ENCODE assay signal across 9 cellular contexts in the genomic region with DNA sequence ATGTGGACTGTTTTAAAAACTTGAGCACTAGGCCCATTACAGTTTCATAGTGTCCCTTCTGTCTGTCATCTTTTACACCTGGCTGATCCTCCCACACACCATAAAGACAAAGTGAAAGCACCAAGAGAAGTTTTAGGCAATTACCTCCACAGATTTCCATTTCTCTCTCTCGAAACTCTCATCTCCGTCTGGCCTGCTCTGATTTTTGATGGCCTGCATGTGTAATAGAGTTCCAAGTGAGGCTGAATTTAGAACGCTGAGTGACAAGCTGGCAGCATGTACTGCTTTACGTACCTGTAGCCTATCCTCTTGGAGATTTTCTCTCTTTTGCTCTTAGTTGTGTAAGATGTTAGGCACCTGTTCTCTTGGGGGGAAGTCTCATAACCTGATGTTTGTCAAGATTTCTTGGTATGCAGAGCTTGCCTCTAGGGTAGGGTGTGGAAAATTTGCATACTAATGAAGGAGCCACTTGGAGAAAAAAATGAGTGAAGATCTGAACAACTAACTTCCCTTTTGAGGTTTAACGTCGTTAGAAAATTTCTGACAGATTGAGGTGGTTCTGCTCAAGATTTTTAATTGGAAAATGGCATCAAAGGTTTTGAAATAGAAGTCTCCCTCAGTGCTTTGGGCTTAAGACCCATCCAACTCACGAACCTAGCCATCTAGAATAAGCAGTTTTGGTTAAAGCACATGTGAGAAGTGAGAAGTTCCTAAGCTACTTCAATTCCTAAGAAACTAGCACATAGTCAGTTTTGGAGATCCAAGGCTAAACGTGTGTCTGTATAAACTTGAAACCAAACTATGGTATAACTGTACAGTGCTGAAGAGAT. TPM values are rescaled to one million over a fixed set of nuclear protein-coding genes. Genes with fewer than 3 reads are reported as not detected.
DNase-seq lines count a peak whose midpoint lies in the region; ATAC-seq and TF ChIP-seq lines count a peak whose summit lies in the region.
"Had no signal": no experiment of that assay in that cellular context is flagged by ENCODE, and none has a peak within 500 bp of the region (broad histone marks: within the 10 kb centered on the region; RNA-seq: fewer than 3 reads in every experiment).

No MANE protein-coding gene starts in this region.

- no peak overlapping the region for H3K4me3 ChIP-seq in vagina

- H3K4me1 Mint-ChIP-seq in activated naive CD8-positive, alpha-beta T cell treated with anti-CD3 and anti-CD28 coated beads, Interleukin-2, amount 10 ng/mL, durations not matched to agents 7 days and 5 days, result peaks cover 13% of the 10 kb centered on the region
- H3K4me1 Mint-ChIP-seq: nephron had no signal

- H3K27ac Mint-ChIP-seq in activated naive CD8-positive, alpha-beta T cell treated with anti-CD3 and anti-CD28 coated beads, Interleukin-2, amount 10 ng/mL, durations not matched to agents 7 days and 5 days, result peak overlapping the region; percentile 84
- H3K27ac Mint-ChIP-seq: nephron had no signal

- H3K27me3 Mint-ChIP-seq in activated naive CD8-positive, alpha-beta T cell treated with anti-CD3 and anti-CD28 coated beads, Interleukin-2, amount 10 ng/mL, durations not matched to agents 7 days and 5 days, result peaks cover 2% of the 10 kb centered on the region

- H3K27ac ChIP-seq in vagina, result no peak overlapping the region

- no peak for TF ChIP-seq POLR2A in vagina (IDR thresholded peaks at IDR 0.05)

- H3K9me3 ChIP-seq in vagina, result no peaks in the 10 kb centered on the region

- peak overlapping the region; percentile 75 for H3K4me3 Mint-ChIP-seq in activated naive CD8-positive, alpha-beta T cell treated with anti-CD3 and anti-CD28 coated beads, Interleukin-2, amount 10 ng/mL, durations not matched to agents 7 days and 5 days
- H3K4me3 Mint-ChIP-seq: nephron had no signal

- POLR2A ChIA-PET in activated naive CD8-positive, alpha-beta T cell treated with anti-CD3 and anti-CD28 coated beads, Interleukin-2, amount 10 ng/mL, durations not matched to agents 7 days and 5 days (lab: Charles Lee), result no interaction called here

- no peak for DNase-seq in activated naive CD8-positive, alpha-beta T cell treated with anti-CD3 and anti-CD28 coated beads, Interleukin-2, amount 10 ng/mL, durations not matched to agents 7 days and 5 days
- DNase-seq in activated naive CD4-positive, alpha-beta T cell (lab: John Stamatoyannopoulos, UW), result no peak
- DNase-seq in vagina (ENCODE audit: extremely low spot score in 2 of 2) (no peak), HK-2 (ENCODE audit: unreplicated experiment) (no peak), glomerular visceral epithelial cell (ENCODE audit: extremely low spot score) (no peak)

- no peaks in the 10 kb centered on the region for H3K4me1 ChIP-seq in vagina

- H3K27me3 ChIP-seq in vagina, result no peaks in the 10 kb centered on the region

- intact Hi-C loops in vagina (cut with DNase I), result no loop called here

- ATAC-seq in GM18508 (IDR thresholded peaks at IDR 0.05; ENCODE audit: insufficient read depth, unreplicated experiment) (peak; percentile 81), GM21515 (IDR thresholded peaks at IDR 0.05; ENCODE audit: unreplicated experiment) (peak; percentile 87), HG03460 (IDR thresholded peaks at IDR 0.05; ENCODE audit: unreplicated experiment) (peak; percentile 77)
- peak; percentile 50 for ATAC-seq in activated naive CD8-positive, alpha-beta T cell treated with anti-CD3 and anti-CD28 coated beads, Interleukin-2, amount 10 ng/mL, durations not matched to agents 7 days and 5 days (ENCODE audit: low read depth)

- H3K36me3 ChIP-seq in vagina, result no peaks in the 10 kb centered on the region

- H3K9me3 Mint-ChIP-seq in activated naive CD8-positive, alpha-beta T cell treated with anti-CD3 and anti-CD28 coated beads, Interleukin-2, amount 10 ng/mL, durations not matched to agents 7 days and 5 days, result peaks cover 9% of the 10 kb centered on the region

- H3K36me3 Mint-ChIP-seq in activated naive CD8-positive, alpha-beta T cell treated with anti-CD3 and anti-CD28 coated beads, Interleukin-2, amount 10 ng/mL, durations not matched to agents 7 days and 5 days, result peaks cover 8% of the 10 kb centered on the region

- TF ChIP-seq CTCF in vagina (IDR thresholded peaks at IDR 0.05), result no peak

RNA-seq across cellular contexts. Expression of a gene that starts 57.6 kb away (rescaled TPM):
- total RNA-seq in activated naive CD8-positive, alpha-beta T cell treated with anti-CD3 and anti-CD28 coated beads, Interleukin-2, amount 10 ng/mL, durations not matched to agents 7 days and 5 days, result 10 to 100 TPM; 58.2 to 64.5 TPM
- 16.0 TPM for total RNA-seq in vagina
